Comparison of ENCODE assay signal across 8 cellular contexts in the genomic region with DNA sequence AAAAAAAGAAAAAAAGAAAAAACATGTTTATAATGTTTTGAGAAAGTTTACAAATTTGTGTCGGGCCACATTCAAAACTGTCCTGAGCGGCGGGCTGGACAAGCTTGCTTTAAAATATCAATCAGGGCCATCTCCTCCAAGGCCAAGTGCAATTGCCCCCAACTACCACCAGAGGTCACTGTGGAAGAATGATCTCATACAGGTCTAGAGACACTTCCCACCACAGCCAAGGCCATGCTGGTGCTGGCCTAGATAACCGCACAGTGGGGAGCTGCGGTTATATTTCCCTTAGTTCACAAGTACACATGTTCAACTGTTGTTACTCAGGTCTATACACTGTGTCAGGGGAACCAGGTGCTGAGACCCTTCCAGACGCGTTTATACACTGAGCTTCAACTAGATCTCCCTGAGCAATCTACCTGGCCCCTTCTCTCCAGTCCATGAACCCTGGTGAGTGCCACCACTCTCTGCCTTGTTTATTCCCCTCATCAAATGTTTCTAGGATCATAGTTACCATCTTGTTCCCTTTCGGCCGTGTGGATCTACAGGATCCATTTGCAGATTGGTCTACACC.
A peak's percentile ranks its signal among the peaks of the same experiment; 100 is the strongest.
DNase-seq lines count a peak whose midpoint lies in the region; ATAC-seq and TF ChIP-seq lines count a peak whose summit lies in the region.

No MANE protein-coding gene starts in this region.

- H3K9me3 ChIP-seq in right atrium auricular region = no peaks in the 10 kb centered on the region

- H3K9me3 Mint-ChIP-seq in activated naive CD8-positive, alpha-beta T cell treated with anti-CD3 and anti-CD28 coated beads, Interleukin-2, amount 10 ng/mL, durations not matched to agents 7 days and 5 days = no peaks in the 10 kb centered on the region

- H3K27ac Mint-ChIP-seq in activated naive CD8-positive, alpha-beta T cell treated with anti-CD3 and anti-CD28 coated beads, Interleukin-2, amount 10 ng/mL, durations not matched to agents 7 days and 5 days = no peak overlapping the region

- TF ChIP-seq CTCF in right atrium auricular region (IDR thresholded peaks at IDR 0.05) = peak; percentile 92

- POLR2A ChIA-PET in activated naive CD8-positive, alpha-beta T cell treated with anti-CD3 and anti-CD28 coated beads, Interleukin-2, amount 10 ng/mL, durations not matched to agents 7 days and 5 days (lab: Charles Lee) = no interaction called here

- no peaks in the 10 kb centered on the region for H3K36me3 Mint-ChIP-seq in activated naive CD8-positive, alpha-beta T cell treated with anti-CD3 and anti-CD28 coated beads, Interleukin-2, amount 10 ng/mL, durations not matched to agents 7 days and 5 days

- H3K27me3 Mint-ChIP-seq in activated naive CD8-positive, alpha-beta T cell treated with anti-CD3 and anti-CD28 coated beads, Interleukin-2, amount 10 ng/mL, durations not matched to agents 7 days and 5 days = peaks cover 7% of the 10 kb centered on the region

- no peak overlapping the region for H3K4me3 Mint-ChIP-seq in activated naive CD8-positive, alpha-beta T cell treated with anti-CD3 and anti-CD28 coated beads, Interleukin-2, amount 10 ng/mL, durations not matched to agents 7 days and 5 days

- ATAC-seq in activated naive CD8-positive, alpha-beta T cell treated with anti-CD3 and anti-CD28 coated beads, Interleukin-2, amount 10 ng/mL, durations not matched to agents 7 days and 5 days (ENCODE audit: low read depth) = peak; percentile 86
- ATAC-seq in GM19351 (IDR thresholded peaks at IDR 0.05; ENCODE audit: unreplicated experiment) (no peak), HG02970 (IDR thresholded peaks at IDR 0.05; ENCODE audit: low FRiP score, unreplicated experiment) (no peak)

- peaks cover 5% of the 10 kb centered on the region for H3K4me1 Mint-ChIP-seq in activated naive CD8-positive, alpha-beta T cell treated with anti-CD3 and anti-CD28 coated beads, Interleukin-2, amount 10 ng/mL, durations not matched to agents 7 days and 5 days

- no peaks in the 10 kb centered on the region for H3K36me3 ChIP-seq in right atrium auricular region

- H3K4me1 ChIP-seq in right atrium auricular region = peaks cover 0 to under 1% of the 10 kb centered on the region in 2 donors

- in situ Hi-C loops in SK-MEL-5 (cut with HindIII; ENCODE audit: low pct_unique_long_range_greater_than_20kb, low sequenced_read_pairs) = no loop called here

- no peak overlapping the region for H3K27ac ChIP-seq in right atrium auricular region

- peak; percentile 85 for DNase-seq in D341Med (ENCODE audit: low spot score)
- DNase-seq in HT1080 (ENCODE audit: low read depth) = peak; percentile 52
- peak; percentile 79 for DNase-seq in SK-MEL-5 (ENCODE audit: low read depth, low spot score)
- DNase-seq in activated naive CD8-positive, alpha-beta T cell treated with anti-CD3 and anti-CD28 coated beads, Interleukin-2, amount 10 ng/mL, durations not matched to agents 7 days and 5 days = peak; percentile 56
- peak; percentile 84 for DNase-seq in right atrium auricular region (ENCODE audit: low spot score)
- peak; percentile 11 to 33 for DNase-seq in stimulated activated CD4-positive, alpha-beta T cell treated with anti-CD3 and anti-CD28 coated beads, Interleukin-12 subunit alpha, Interleukin-12 subunit beta, amount 100 ng/mL, for 24 hours (ENCODE audit: low read depth in 2 of 2)

- no peak overlapping the region for H3K4me3 ChIP-seq in right atrium auricular region

- H3K27me3 ChIP-seq in right atrium auricular region = no peaks in the 10 kb centered on the region

Comparison
In these comparisons a context has a peak if more than half of its experiments do, and no peak if none do; other contexts are left out.
1. DNase-seq: peak in every context shown above with its lines; median percentile 85 in D341Med; 84 in right atrium auricular region; 79 in SK-MEL-5; 56 in activated naive CD8-positive, alpha-beta T cell treated with anti-CD3 and anti-CD28 coated beads, Interleukin-2, amount 10 ng/mL, durations not matched to agents 7 days and 5 days; 52 in HT1080; 22 in stimulated activated CD4-positive, alpha-beta T cell treated with anti-CD3 and anti-CD28 coated beads, Interleukin-12 subunit alpha, Interleukin-12 subunit beta, amount 100 ng/mL, for 24 hours.